8 cellular contexts compared by ENCODE assay signal in the genomic region with DNA sequence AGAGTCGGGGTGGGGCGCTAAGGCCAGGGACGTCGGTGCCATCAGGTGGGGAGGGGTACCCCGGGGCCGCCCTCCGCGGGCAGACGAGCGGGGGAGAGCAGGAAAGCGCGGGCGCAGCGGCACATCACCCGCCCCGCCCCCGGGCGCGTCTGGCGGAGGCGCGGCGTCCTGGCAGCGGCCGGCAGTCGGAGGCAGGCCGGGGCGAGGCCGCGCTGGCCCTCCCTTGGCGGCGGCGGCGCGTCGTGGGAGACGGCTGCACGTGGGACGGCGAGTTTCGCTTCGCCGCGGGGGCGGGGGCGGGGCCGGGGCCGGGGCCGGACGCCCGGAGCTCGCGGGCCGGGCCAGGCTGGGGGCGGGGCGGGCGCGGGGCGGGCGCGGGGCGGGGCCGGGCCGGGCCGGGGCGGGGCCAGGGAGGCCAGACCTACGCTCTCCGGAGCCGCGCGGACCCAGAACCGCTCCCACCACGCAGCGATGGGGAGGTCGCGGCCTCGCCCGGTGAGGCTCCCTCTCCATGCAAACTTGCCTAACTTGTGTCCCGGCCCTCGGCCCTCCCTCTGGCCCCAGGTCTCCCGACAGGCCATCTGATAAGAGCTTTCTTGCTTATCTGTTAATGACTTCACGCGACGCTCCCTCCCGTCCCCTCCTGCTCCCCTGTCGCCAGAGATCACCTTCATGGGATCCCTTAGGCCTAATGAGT. TPM values are rescaled to one million over a fixed set of nuclear protein-coding genes. Genes with fewer than 3 reads are reported as not detected.
DNase-seq lines count a peak whose midpoint lies in the region; ATAC-seq and TF ChIP-seq lines count a peak whose summit lies in the region.

No MANE protein-coding gene starts in this region.

- 0 out of 2 replicates have a peak overlapping the region, but pooled peaks have one; percentile 1 for H3K27ac ChIP-seq in DOHH2 (ENCODE audit: low read depth, low read length)
- H3K27ac ChIP-seq in mesendoderm (ENCODE audit: low read depth, low read length), result no peak overlapping the region

- TF ChIP-seq CTCF in DOHH2 (IDR thresholded peaks at IDR 0.05; ENCODE audit: low read depth, low read length, poor library complexity, severe bottlenecking), result no peak
- TF ChIP-seq CTCF in activated CD8-positive, alpha-beta T cell treated with anti-CD3 and anti-CD28 coated beads for 36 hours (IDR thresholded peaks at IDR 0.05), result no peak

- H3K27ac Mint-ChIP-seq in activated CD8-positive, alpha-beta T cell treated with anti-CD3 and anti-CD28 coated beads for 36 hours, result no peak overlapping the region
- H3K27ac Mint-ChIP-seq in effector memory CD8-positive, alpha-beta T cell, result peak overlapping the region; percentile 84 to 97

- H2BK120ac ChIP-seq in mesendoderm (ENCODE audit: low read depth, low read length), result no peak overlapping the region

- ATAC-seq in activated CD8-positive, alpha-beta T cell treated with anti-CD3 and anti-CD28 coated beads for 36 hours, result peak; percentile 83
- ATAC-seq in effector memory CD8-positive, alpha-beta T cell (replicated peaks), result peak; percentile 79
- no peak for ATAC-seq in HG02571 (IDR thresholded peaks at IDR 0.05; ENCODE audit: unreplicated experiment)

- no peaks in the 10 kb centered on the region for H3K9me3 ChIP-seq in DOHH2 (ENCODE audit: control insufficient read depth, insufficient read depth, low read length)

- peak overlapping the region; percentile 59 for H3K9ac ChIP-seq in mesendoderm (ENCODE audit: low read length)

- H2BK15ac ChIP-seq in mesendoderm (replicated peaks; ENCODE audit: low read depth), result no peak overlapping the region

- H3K18ac ChIP-seq in mesendoderm (ENCODE audit: low read length), result no peak overlapping the region

- H2AK5ac ChIP-seq in mesendoderm (ENCODE audit: low read length), result no peak overlapping the region

- peaks cover 81% of the 10 kb centered on the region for H3K36me3 ChIP-seq in DOHH2 (ENCODE audit: control insufficient read depth, low read length)
- no peaks in the 10 kb centered on the region for H3K36me3 ChIP-seq in mesendoderm (ENCODE audit: control insufficient read depth, insufficient read depth, low read length)

- peaks cover 14% of the 10 kb centered on the region for H3K36me3 Mint-ChIP-seq in activated CD8-positive, alpha-beta T cell treated with anti-CD3 and anti-CD28 coated beads for 36 hours (ENCODE audit: low read depth)
- peaks cover 24% of the 10 kb centered on the region for H3K36me3 Mint-ChIP-seq in effector memory CD8-positive, alpha-beta T cell (ENCODE audit: insufficient read depth)

- H3K4ac ChIP-seq in mesendoderm (ENCODE audit: low read depth, low read length), result no peak overlapping the region

- H3K4me1 ChIP-seq in DOHH2 (ENCODE audit: control insufficient read depth, low read length) (peaks cover 57% of the 10 kb centered on the region), mesendoderm (ENCODE audit: control insufficient read depth, low read depth, low read length) (peaks cover 9% of the 10 kb centered on the region)

- H3K4me2 ChIP-seq in DOHH2 (ENCODE audit: low read length), result peak overlapping the region; percentile 67
- H3K4me2 ChIP-seq in mesendoderm (ENCODE audit: low read length), result peak overlapping the region; percentile 94

- CTCF ChIA-PET in activated CD8-positive, alpha-beta T cell treated with anti-CD3 and anti-CD28 coated beads for 36 hours (lab: Charles Lee), result interaction anchor here (0.7 to 2.2 kb wide), 8 partner anchors 12 to 78 kb away, joined by 3 to 13 read pairs (median 5); a partner anchor contains a TSS

- H4K5ac ChIP-seq in mesendoderm (ENCODE audit: low read length), result no peak overlapping the region

- peaks cover 46% of the 10 kb centered on the region for H3K4me1 Mint-ChIP-seq in activated CD8-positive, alpha-beta T cell treated with anti-CD3 and anti-CD28 coated beads for 36 hours (ENCODE audit: low read depth)
- peaks cover 50 to 70% of the 10 kb centered on the region in 2 donors for H3K4me1 Mint-ChIP-seq in effector memory CD8-positive, alpha-beta T cell (ENCODE audit: low read depth in 2 of 2)

- peak overlapping the region; percentile 74 for H3K56ac ChIP-seq in mesendoderm (ENCODE audit: low read length)

- no peak overlapping the region for H2BK5ac ChIP-seq in mesendoderm (ENCODE audit: low read length)

- peak overlapping the region; percentile 74 for H3K4me3 Mint-ChIP-seq in activated CD8-positive, alpha-beta T cell treated with anti-CD3 and anti-CD28 coated beads for 36 hours
- peak overlapping the region; percentile 91 to 95 for H3K4me3 Mint-ChIP-seq in effector memory CD8-positive, alpha-beta T cell

- H4K20me1 ChIP-seq in DOHH2 (ENCODE audit: control insufficient read depth, insufficient read depth, low read depth, low read length), result peaks cover 24% of the 10 kb centered on the region

- H3K23ac ChIP-seq in mesendoderm (ENCODE audit: low read length), result no peak overlapping the region

- DNase-seq in HCEC 1CT, result peak; percentile 72
- peak; percentile 34 for DNase-seq in NCI-H146 treated with DMSO at 0.1 percent for 48 hours (lab: John Stamatoyannopoulos, UW; ENCODE audit: unreplicated experiment)
- DNase-seq in activated CD8-positive, alpha-beta T cell treated with anti-CD3 and anti-CD28 coated beads for 36 hours, result peak; percentile 54
- DNase-seq in effector memory CD8-positive, alpha-beta T cell, result peak; percentile 44 to 57 (median 50)
- DNase-seq in mesendoderm, result peak; percentile 68
- DNase-seq in stimulated activated CD8-positive, alpha-beta memory T cell treated with anti-CD3 and anti-CD28 coated beads, Interleukin-4, amount 100 ng/mL, for 24 hours (ENCODE audit: low read depth), result peak; percentile 40

- POLR2A ChIA-PET in activated CD8-positive, alpha-beta T cell treated with anti-CD3 and anti-CD28 coated beads for 36 hours (lab: Charles Lee), result interaction anchor here (3.7 kb wide), 1 partner anchor 12 kb away, joined by 25 read pairs; a partner anchor contains a TSS

- no peaks in the 10 kb centered on the region for H3K27me3 Mint-ChIP-seq in activated CD8-positive, alpha-beta T cell treated with anti-CD3 and anti-CD28 coated beads for 36 hours
- H3K27me3 Mint-ChIP-seq in effector memory CD8-positive, alpha-beta T cell, result no peaks in the 10 kb centered on the region

- H3K79me2 ChIP-seq in DOHH2 (ENCODE audit: control insufficient read depth, low read length) (peaks cover 97% of the 10 kb centered on the region), mesendoderm (ENCODE audit: control insufficient read depth, insufficient read depth, low read length) (peaks cover 2% of the 10 kb centered on the region)

- 0 out of 2 replicates have a peak, but pooled peaks cover 3% of the 10 kb centered on the region for H3F3A ChIP-seq in DOHH2 (ENCODE audit: control insufficient read depth, insufficient read depth)

- peaks cover 6% of the 10 kb centered on the region for H3K79me1 ChIP-seq in mesendoderm (ENCODE audit: low read length)

- no peak overlapping the region for H4K8ac ChIP-seq in mesendoderm (ENCODE audit: low read depth, low read length)

- H3K4me3 ChIP-seq in DOHH2 (ENCODE audit: low read length), result peak overlapping the region; percentile 66
- H3K4me3 ChIP-seq in mesendoderm (ENCODE audit: low read length), result peak overlapping the region; percentile 44

- no peaks in the 10 kb centered on the region for H3K9me3 Mint-ChIP-seq in activated CD8-positive, alpha-beta T cell treated with anti-CD3 and anti-CD28 coated beads for 36 hours
- no peaks in the 10 kb centered on the region for H3K9me3 Mint-ChIP-seq in effector memory CD8-positive, alpha-beta T cell

- no CpG with 5 or more reads among the region's 86 CpGs for WGBS in mesendoderm (ENCODE audit: extremely low coverage, insufficient coverage, low lambda C conversion rate)

- no peaks in the 10 kb centered on the region for H3K9me2 ChIP-seq in DOHH2 (replicated peaks; ENCODE audit: control insufficient read depth, low read length)

- no peaks in the 10 kb centered on the region for H3K27me3 ChIP-seq in DOHH2 (ENCODE audit: control insufficient read depth, low read length)
- H3K27me3 ChIP-seq in mesendoderm (ENCODE audit: insufficient read depth, low read length, poor library complexity), result no peaks in the 10 kb centered on the region

- intact Hi-C loops in activated CD8-positive, alpha-beta T cell treated with anti-CD3 and anti-CD28 coated beads for 36 hours (cut with micrococcal nuclease), result no loop called here

RNA-seq across cellular contexts. Expression of a gene that starts 12.5 kb away (rescaled TPM):
- total RNA-seq in activated CD8-positive, alpha-beta T cell treated with anti-CD3 and anti-CD28 coated beads for 36 hours, result 10 to 100 TPM; 36.6 to 38.0 TPM
- polyA plus RNA-seq in mesendoderm (2013, experiment 1 of 2), result 9.8 TPM
- polyA plus RNA-seq in mesendoderm (2013, experiment 2 of 2), result 9.6 TPM

RNA-seq across cellular contexts. Expression of a gene that starts 53.5 kb away (rescaled TPM):
- 10 to 100 TPM; 33.8 to 34.3 TPM for total RNA-seq in activated CD8-positive, alpha-beta T cell treated with anti-CD3 and anti-CD28 coated beads for 36 hours
- 20.5 TPM for polyA plus RNA-seq in mesendoderm (2013, experiment 1 of 2)
- 21.1 TPM for polyA plus RNA-seq in mesendoderm (2013, experiment 2 of 2)
